Comparison of ENCODE assay signal across 8 cellular contexts in genomic region chr1:226712779-226713420, GRCh38. TPM values are rescaled to one million over a fixed set of nuclear protein-coding genes. Genes with fewer than 3 reads are reported as not detected.
DNase-seq lines count a peak whose midpoint lies in the region; ATAC-seq and TF ChIP-seq lines count a peak whose summit lies in the region.

No MANE protein-coding gene starts in this region.

- H3K4me1 ChIP-seq in stomach = peaks cover 36 to 78% (median 59%) of the 10 kb centered on the region in 4 donors

- H3K4me3 ChIP-seq in stomach = no peak overlapping the region

- no peaks in the 10 kb centered on the region for H3K27me3 Mint-ChIP-seq in activated naive CD8-positive, alpha-beta T cell treated with anti-CD3 and anti-CD28 coated beads, Interleukin-2, amount 50 U/mL, for 24 hours

- peak overlapping the region; percentile 33 for H3K4me3 Mint-ChIP-seq in activated naive CD8-positive, alpha-beta T cell treated with anti-CD3 and anti-CD28 coated beads, Interleukin-2, amount 50 U/mL, for 24 hours

- peak overlapping the region; percentile 93 for H3K27ac Mint-ChIP-seq in activated naive CD8-positive, alpha-beta T cell treated with anti-CD3 and anti-CD28 coated beads, Interleukin-2, amount 50 U/mL, for 24 hours

- no peak for TF ChIP-seq EP300 in stomach (IDR thresholded peaks at IDR 0.05)

- TF ChIP-seq CTCF in stomach (IDR thresholded peaks at IDR 0.05) = no peak

- H3K9me3 ChIP-seq in stomach = no peaks in the 10 kb centered on the region

- peaks cover 24% of the 10 kb centered on the region for H3K36me3 Mint-ChIP-seq in activated naive CD8-positive, alpha-beta T cell treated with anti-CD3 and anti-CD28 coated beads, Interleukin-2, amount 50 U/mL, for 24 hours (ENCODE audit: low read depth)

- ATAC-seq in HG03108 (IDR thresholded peaks at IDR 0.05; ENCODE audit: unreplicated experiment) (peak; percentile 21), GM21367 (IDR thresholded peaks at IDR 0.05; ENCODE audit: unreplicated experiment) (no peak)
- ATAC-seq in activated naive CD8-positive, alpha-beta T cell treated with anti-CD3 and anti-CD28 coated beads, Interleukin-2, amount 50 U/mL, for 24 hours = no peak

- DNase-seq in activated T-cell treated with anti-CD3 and anti-CD28 coated beads, Interleukin-2, amount 50 U/mL, for 1 hour = peak; percentile 28
- no peak for DNase-seq in activated T-cell treated with anti-CD3 and anti-CD28 coated beads for 4 hours
- DNase-seq in activated naive CD8-positive, alpha-beta T cell treated with anti-CD3 and anti-CD28 coated beads, Interleukin-2, amount 50 U/mL, for 24 hours = no peak
- no peak for DNase-seq in stomach
- no peak for DNase-seq in GDM1 (lab: John Stamatoyannopoulos, UW)
- no peak for DNase-seq in NCI-H1436 treated with DMSO at 0.1 percent for 48 hours (lab: John Stamatoyannopoulos, UW)

- TF ChIP-seq POLR2A in stomach (IDR thresholded peaks at IDR 0.05) = no peak

- peaks cover 96% of the 10 kb centered on the region for H3K4me1 Mint-ChIP-seq in activated naive CD8-positive, alpha-beta T cell treated with anti-CD3 and anti-CD28 coated beads, Interleukin-2, amount 50 U/mL, for 24 hours

- no peaks in the 10 kb centered on the region for H3K27me3 ChIP-seq in stomach

- intact Hi-C loops in stomach (cut with DNase I; ENCODE audit: low total_unique reads) = no loop called here

- H3K27ac ChIP-seq in stomach = peak overlapping the region in 3 of 5 donors; percentile 44 to 71 (median 69)

- WGBS in stomach, 5 donors = 72 to 82% (median 82%) methylated on average over 18 of the region's 18 CpGs

- peaks cover 4% of the 10 kb centered on the region for H3K9me3 Mint-ChIP-seq in activated naive CD8-positive, alpha-beta T cell treated with anti-CD3 and anti-CD28 coated beads, Interleukin-2, amount 50 U/mL, for 24 hours

- H3K36me3 ChIP-seq in stomach = no peaks in the 10 kb centered on the region

RNA-seq across cellular contexts. Expression of gene ITPKB, which starts 26.2 kb away (rescaled TPM):
- 10 to 100 TPM; 16.4 to 38.8 (median 24.6) TPM for total RNA-seq in stomach
- 1 to 10 TPM; 3.8 to 5.4 (median 4.4) TPM for polyA plus RNA-seq in stomach
